In genomic region chr3:10224794-10225660, GRCh38 we compare ENCODE assay signal across 1 cellular context.
TF ChIP-seq lines count a peak whose summit lies in the region.

No MANE protein-coding gene starts in this region.

TF ChIP-seq in GM12878, 131 proteins besides CTCF, POLR2A, EP300 and RAD21 (continued from another document):
- TF ChIP-seq REST (IDR thresholded peaks at IDR 0.05; ENCODE audit: low read depth, low read length) = no peak
